Comparison of ENCODE assay signal across 19 cellular contexts in genomic region chr20:44963325-44964215, GRCh38. TPM values are rescaled to one million over a fixed set of nuclear protein-coding genes. Genes with fewer than 3 reads are reported as not detected.
A peak's percentile ranks its signal among the peaks of the same experiment; 100 is the strongest.
DNase-seq lines count a peak whose midpoint lies in the region; ATAC-seq, FAIRE-seq and TF ChIP-seq lines count a peak whose summit lies in the region.
"Had no signal": no experiment of that assay in that cellular context is flagged by ENCODE, and none has a peak within 500 bp of the region (broad histone marks: within the 10 kb centered on the region; RNA-seq: fewer than 3 reads in every experiment).

No MANE protein-coding gene starts in this region.

- no peak overlapping the region for H3K4ac ChIP-seq in mesendoderm (ENCODE audit: low read depth, low read length)

- H4K8ac ChIP-seq in mesendoderm (ENCODE audit: low read depth, low read length): no peak overlapping the region

- intact Hi-C loops in CD4-positive, alpha-beta T cell (cut with DNase I, micrococcal nuclease): loop anchor here in 1 of 2 experiments (5.0 to 10.0 kb wide), 4 partner anchors 51 to 489 kb away; partner anchors contain the start of genes PABPC1L, PIGT, SERINC3 and TTPAL
- intact Hi-C loops in activated B cell treated with CpG ODN at 0.5 μM for 24 hours (cut with micrococcal nuclease): no loop called here

- no peak overlapping the region for H2AK5ac ChIP-seq in mesendoderm (ENCODE audit: low read length)

- no peak overlapping the region for H3K18ac ChIP-seq in mesendoderm (ENCODE audit: low read length)

- H3K4me2 ChIP-seq in mesendoderm (ENCODE audit: low read length): no peak overlapping the region
- H3K4me2 ChIP-seq: PC-9 had no signal

- WGBS in mesendoderm (ENCODE audit: extremely low coverage, insufficient coverage, low lambda C conversion rate): no CpG with 5 or more reads among the region's 4 CpGs

- H3K36me3 Mint-ChIP-seq in CD4-positive, alpha-beta T cell (ENCODE audit: low read depth): peaks cover 33% of the 10 kb centered on the region
- peaks cover 33% of the 10 kb centered on the region for H3K36me3 Mint-ChIP-seq in activated B cell treated with CpG ODN at 0.5 μM for 24 hours (ENCODE audit: low read depth)

- H3K9ac ChIP-seq in mesendoderm (ENCODE audit: low read length): no peak overlapping the region

- no peaks in the 10 kb centered on the region for H3K27me3 Mint-ChIP-seq in CD4-positive, alpha-beta T cell
- H3K27me3 Mint-ChIP-seq in activated B cell treated with CpG ODN at 0.5 μM for 24 hours: no peaks in the 10 kb centered on the region

- peaks cover 14% of the 10 kb centered on the region for H3K79me1 ChIP-seq in mesendoderm (ENCODE audit: low read length)

- DNase-seq in CD4-positive, alpha-beta T cell: no peak
- DNase-seq in GM19239 (ENCODE audit: insufficient read length, low spot score) (no peak), activated B cell treated with CpG ODN at 0.5 μM for 24 hours (no peak), mesendoderm (no peak), CD1c-positive myeloid dendritic cell (ENCODE audit: extremely low spot score) (no peak), amygdala (lab: John Stamatoyannopoulos, UW) (no peak)
- DNase-seq: activated naive CD4-positive, alpha-beta T cell treated with Interleukin-2 at 50 U/mL for 16 hours; dermis blood vessel endothelial cell; NCI-H2029; pancreas; PC-9; stimulated activated CD4-positive, alpha-beta T cell treated with anti-CD3 and anti-CD28 coated beads, Interleukin-4, amount 100 ng/mL, for 1 hour; testis had no signal

- no peaks in the 10 kb centered on the region for H3K36me3 ChIP-seq in mesendoderm (ENCODE audit: control insufficient read depth, insufficient read depth, low read length)
- H3K36me3 ChIP-seq: gastroesophageal sphincter, pancreas had no signal

- no peak overlapping the region for H4K5ac ChIP-seq in mesendoderm (ENCODE audit: low read length)

- H3K4me1 ChIP-seq in mesendoderm (ENCODE audit: control insufficient read depth, low read depth, low read length): peaks cover 14% of the 10 kb centered on the region

- no peak overlapping the region for H3K23ac ChIP-seq in mesendoderm (ENCODE audit: low read length)

- POLR2A ChIA-PET in CD4-positive, alpha-beta T cell (lab: Charles Lee): interaction anchor here (0.6 to 5.7 kb wide), 2 partner anchors 15 to 26 kb away, joined by 3 to 61 read pairs; no protein-coding TSS in a partner anchor
- POLR2A ChIA-PET in activated B cell treated with CpG ODN at 0.5 μM for 24 hours (lab: Charles Lee): interaction anchor here (10.3 kb wide), 1 partner anchor 15 kb away, joined by 153 read pairs; no protein-coding TSS in a partner anchor

- ATAC-seq in CD4-positive, alpha-beta T cell (ENCODE audit: poor library complexity): no peak
- no peak for ATAC-seq in activated B cell treated with CpG ODN at 0.5 μM for 24 hours (ENCODE audit: low read depth)
- no peak for ATAC-seq in GM18498 (IDR thresholded peaks at IDR 0.05; ENCODE audit: unreplicated experiment)
- ATAC-seq: gastroesophageal sphincter, pancreas had no signal

- H2BK120ac ChIP-seq in mesendoderm (ENCODE audit: low read depth, low read length): peak overlapping the region; percentile 15

- H2BK5ac ChIP-seq in mesendoderm (ENCODE audit: low read length): no peak overlapping the region

- H3K4me3 Mint-ChIP-seq in CD4-positive, alpha-beta T cell: peak overlapping the region; percentile 54
- no peak overlapping the region for H3K4me3 Mint-ChIP-seq in activated B cell treated with CpG ODN at 0.5 μM for 24 hours

- H3K27me3 ChIP-seq in CD4-positive, alpha-beta T cell (ENCODE audit: control insufficient read depth, insufficient read depth, low read length): no peaks in the 10 kb centered on the region
- H3K27me3 ChIP-seq in mesendoderm (ENCODE audit: insufficient read depth, low read length, poor library complexity): no peaks in the 10 kb centered on the region
- H3K27me3 ChIP-seq: gastroesophageal sphincter, pancreas, testis had no signal

- no peak overlapping the region for H2BK15ac ChIP-seq in mesendoderm (replicated peaks; ENCODE audit: low read depth)

- CTCF ChIA-PET in CD4-positive, alpha-beta T cell (lab: Charles Lee): interaction anchor here (1.4 kb wide), 1 partner anchor 8 kb away, joined by 4 read pairs; no protein-coding TSS in a partner anchor
- CTCF ChIA-PET in activated B cell treated with CpG ODN at 0.5 μM for 24 hours (lab: Charles Lee): no interaction called here

- peak; percentile 79 for FAIRE-seq in GM19239 (lab: Jason Lieb, UNC)
- FAIRE-seq: bronchial epithelial cell, G401.6, GM12892, pancreas had no signal

- no peak overlapping the region for H3K56ac ChIP-seq in mesendoderm (ENCODE audit: low read length)

- peaks cover 12% of the 10 kb centered on the region for H3K79me2 ChIP-seq in mesendoderm (ENCODE audit: control insufficient read depth, insufficient read depth, low read length)

- peaks cover 48% of the 10 kb centered on the region for H3K4me1 Mint-ChIP-seq in CD4-positive, alpha-beta T cell (ENCODE audit: low read depth)
- peaks cover 62% of the 10 kb centered on the region for H3K4me1 Mint-ChIP-seq in activated B cell treated with CpG ODN at 0.5 μM for 24 hours

- no peak for TF ChIP-seq CTCF in CD4-positive, alpha-beta T cell (IDR thresholded peaks at IDR 0.05)
- no peak for TF ChIP-seq CTCF in activated B cell treated with CpG ODN at 0.5 μM for 24 hours (IDR thresholded peaks at IDR 0.05)

- H3K4me3 ChIP-seq in mesendoderm (ENCODE audit: low read length): no peak overlapping the region
- H3K4me3 ChIP-seq: gastroesophageal sphincter, pancreas, PC-9, SK-N-MC, testis had no signal

- no peak overlapping the region for H3K27ac ChIP-seq in CD4-positive, alpha-beta T cell (ENCODE audit: low read depth, low read length)
- H3K27ac ChIP-seq in mesendoderm (ENCODE audit: low read depth, low read length): no peak overlapping the region
- H3K27ac ChIP-seq: gastroesophageal sphincter, pancreas, PC-9, SK-N-MC, testis had no signal

- H3K9me3 Mint-ChIP-seq in CD4-positive, alpha-beta T cell: no peaks in the 10 kb centered on the region
- H3K9me3 Mint-ChIP-seq in activated B cell treated with CpG ODN at 0.5 μM for 24 hours: no peaks in the 10 kb centered on the region

- peak overlapping the region; percentile 7 for H3K27ac Mint-ChIP-seq in CD4-positive, alpha-beta T cell
- H3K27ac Mint-ChIP-seq in activated B cell treated with CpG ODN at 0.5 μM for 24 hours: peak overlapping the region; percentile 73

- H3K9me3 ChIP-seq in CD4-positive, alpha-beta T cell (ENCODE audit: control insufficient read depth, low read length): no peaks in the 10 kb centered on the region
- H3K9me3 ChIP-seq: gastroesophageal sphincter, pancreas, testis had no signal

RNA-seq across cellular contexts. Expression of gene STK4, which starts 2.7 kb away (rescaled TPM):
- 100 to 1,000 TPM; 265 to 277 TPM for total RNA-seq in CD4-positive, alpha-beta T cell
- total RNA-seq in activated B cell treated with CpG ODN at 0.5 μM for 24 hours: 219 and 245 TPM in 2 replicates
- 12.9 TPM for polyA plus RNA-seq in mesendoderm (2013, experiment 1 of 2)
- polyA plus RNA-seq in mesendoderm (2013, experiment 2 of 2): 13.3 TPM

RNA-seq across cellular contexts. Expression of gene TOMM34, which starts 3.4 kb away (rescaled TPM):
- total RNA-seq in CD4-positive, alpha-beta T cell: 1 to 10 TPM; 5.6 to 5.9 TPM
- total RNA-seq in activated B cell treated with CpG ODN at 0.5 μM for 24 hours: 18.2 and 22.7 TPM in 2 replicates
- 27.5 TPM for polyA plus RNA-seq in mesendoderm (2013, experiment 1 of 2)
- polyA plus RNA-seq in mesendoderm (2013, experiment 2 of 2): 28.2 TPM

RNA-seq across cellular contexts. Expression of gene PABPC1L, which starts 53.7 kb away (rescaled TPM):
- total RNA-seq in CD4-positive, alpha-beta T cell: 10 to 100 TPM; 22.8 to 27.5 TPM
- total RNA-seq in activated B cell treated with CpG ODN at 0.5 μM for 24 hours: 49.5 and 61.1 TPM in 2 replicates
- 35.6 TPM for polyA plus RNA-seq in mesendoderm (2013, experiment 1 of 2)
- polyA plus RNA-seq in mesendoderm (2013, experiment 2 of 2): 37.3 TPM
